7 cellular contexts compared by ENCODE assay signal in genomic region chr12:65994318-65994717, GRCh38.
"Had no signal": no experiment of that assay in that cellular context is flagged by ENCODE, and none has a peak within 500 bp of the region (broad histone marks: within the 10 kb centered on the region; RNA-seq: fewer than 3 reads in every experiment).

No MANE protein-coding gene starts in this region.

- ATAC-seq: GM23338 had no signal

- H3K27ac ChIP-seq: HL-60 had no signal

- H3K4me3 ChIP-seq: GM23338 had no signal

- DNase-seq: H9, HCEC 1CT, HFFc6, IMR-90, KBM-7 had no signal
